ENCODE assay signal across 8 cellular contexts in genomic region chr7:139358541-139359365, GRCh38. TPM values are rescaled to one million over a fixed set of nuclear protein-coding genes. Genes with fewer than 3 reads are reported as not detected.
A peak's percentile ranks its signal among the peaks of the same experiment; 100 is the strongest.
DNase-seq lines count a peak whose midpoint lies in the region; ATAC-seq and TF ChIP-seq lines count a peak whose summit lies in the region.

No MANE protein-coding gene starts in this region.

- H3K4me3 Mint-ChIP-seq in activated naive CD4-positive, alpha-beta T cell treated with anti-CD3 and anti-CD28 coated beads for 36 hours = peak overlapping the region; percentile 93

- peaks cover 21% of the 10 kb centered on the region for H3K36me3 Mint-ChIP-seq in activated naive CD4-positive, alpha-beta T cell treated with anti-CD3 and anti-CD28 coated beads for 36 hours (ENCODE audit: low read depth)

- peak overlapping the region; percentile 90 for H3K4me3 ChIP-seq in OCI-LY7 (ENCODE audit: low read depth, low read length, poor library complexity, severe bottlenecking)
- peak overlapping the region; percentile 79 to 100 (median 92) for H3K4me3 ChIP-seq in heart left ventricle
- H3K4me3 ChIP-seq in retinal pigment epithelial cell (ENCODE audit: low read length) = peak overlapping the region; percentile 96

- no peaks in the 10 kb centered on the region for H3K27me3 ChIP-seq in heart left ventricle

- H2AFZ ChIP-seq in OCI-LY7 (ENCODE audit: low read length) = peak overlapping the region; percentile 50

- CTCF ChIA-PET in OCI-LY7 (lab: Charles Lee; ENCODE audit: unreplicated experiment) = no interaction called here
- CTCF ChIA-PET in activated naive CD4-positive, alpha-beta T cell treated with anti-CD3 and anti-CD28 coated beads for 36 hours (lab: Charles Lee) = no interaction called here

- peak overlapping the region; percentile 98 for H3K27ac Mint-ChIP-seq in activated naive CD4-positive, alpha-beta T cell treated with anti-CD3 and anti-CD28 coated beads for 36 hours

- ATAC-seq in HG02973 (IDR thresholded peaks at IDR 0.05; ENCODE audit: unreplicated experiment) (peak; percentile 14), heart left ventricle (peak in 3 of 4 donors; percentile 2 to 24 (median 5)), HG03565 (IDR thresholded peaks at IDR 0.05; ENCODE audit: unreplicated experiment) (no peak)

- peak overlapping the region; percentile 73 for H3K4me2 ChIP-seq in OCI-LY7 (ENCODE audit: low read length)

- H3K4me1 Mint-ChIP-seq in activated naive CD4-positive, alpha-beta T cell treated with anti-CD3 and anti-CD28 coated beads for 36 hours (ENCODE audit: low read depth) = peaks cover 27% of the 10 kb centered on the region

- H3K27ac ChIP-seq in OCI-LY7 (ENCODE audit: low read depth, low read length, poor library complexity, severe bottlenecking) = peak overlapping the region; percentile 93
- peak overlapping the region; percentile 95 to 100 (median 99) for H3K27ac ChIP-seq in heart left ventricle

- BruUV-seq in OCI-LY7 (replicated peaks; lab: Mats Ljungman, UMichigan) = TSS peak; percentile 93

- POLR2A ChIA-PET in OCI-LY7 (lab: Charles Lee) = interaction anchor here (0.7 kb wide), 1 partner anchor 22 kb away, joined by 3 read pairs; no protein-coding TSS in a partner anchor

- H3K9me2 ChIP-seq in OCI-LY7 (ENCODE audit: insufficient read depth, low read length) = no peaks in the 10 kb centered on the region

- H3K9me3 ChIP-seq in OCI-LY7 (ENCODE audit: low read length) (no peaks in the 10 kb centered on the region), heart left ventricle (no peaks in the 10 kb centered on the region)

- no peaks in the 10 kb centered on the region for H3K9me3 Mint-ChIP-seq in activated naive CD4-positive, alpha-beta T cell treated with anti-CD3 and anti-CD28 coated beads for 36 hours

- peaks cover 30% of the 10 kb centered on the region for H3K4me1 ChIP-seq in OCI-LY7 (ENCODE audit: insufficient read depth, low read length, poor library complexity, severe bottlenecking)
- H3K4me1 ChIP-seq in heart left ventricle = peaks cover 5 to 42% (median 30%) of the 10 kb centered on the region in 12 donors

- peaks cover 54% of the 10 kb centered on the region for H3K79me2 ChIP-seq in OCI-LY7 (ENCODE audit: insufficient read depth, low read depth, low read length)

- no peak for TF ChIP-seq POLR2A in heart left ventricle (IDR thresholded peaks at IDR 0.05)

- intact Hi-C loops in OCI-LY7 (cut with micrococcal nuclease; ENCODE audit: unreplicated experiment) = loop anchor here (1.0 to 10.0 kb wide), 4 partner anchors 18 to 1316 kb away; partner anchors contain the start of genes ADCK2 and ZC3HAV1
- intact Hi-C loops in activated naive CD4-positive, alpha-beta T cell treated with anti-CD3 and anti-CD28 coated beads for 36 hours (cut with micrococcal nuclease) = loop anchor here (1.0 to 5.0 kb wide), 4 partner anchors 18 to 869 kb away; partner anchors contain the start of gene ZC3HAV1
- intact Hi-C loops in heart left ventricle (cut with DNase I) = loop anchor here in 9 of 10 donors (1.0 to 2.0 kb wide), 3 partner anchors 17 to 18 kb away; partner anchors contain the start of gene FMC1 (in 6 of the 9)

- H3K36me3 ChIP-seq in OCI-LY7 (ENCODE audit: insufficient read depth, low read length) (peaks cover 26% of the 10 kb centered on the region), heart left ventricle (peaks cover 0 to 10% (median 6%) of the 10 kb centered on the region in 9 donors)

- TF ChIP-seq CTCF in OCI-LY7 (conservative IDR thresholded peaks at IDR 0.05; ENCODE audit: low read length) (no peak), heart left ventricle (IDR thresholded peaks at IDR 0.05) (no peak), retinal pigment epithelial cell (conservative IDR thresholded peaks at IDR 0.05; ENCODE audit: low read depth, low read length) (no peak)

- DNase-seq in NCI-H82 (lab: John Stamatoyannopoulos, UW) = peak; percentile 80
- no peak for DNase-seq in NCI-H82 treated with DMSO at 0.1 percent for 48 hours (lab: John Stamatoyannopoulos, UW; ENCODE audit: unreplicated experiment)
- peak; percentile 65 for DNase-seq in OCI-LY7 (ENCODE audit: low spot score)
- DNase-seq in activated naive CD4-positive, alpha-beta T cell treated with anti-CD3 and anti-CD28 coated beads for 36 hours = peak; percentile 69
- no peak for DNase-seq in heart left ventricle
- DNase-seq in retinal pigment epithelial cell (ENCODE audit: low read depth) = peak; percentile 19

- WGBS in heart left ventricle, 4 donors = 2 to 8% (median 5%) methylated on average over 27 to 39 of the region's 39 CpGs

- H4K20me1 ChIP-seq in OCI-LY7 (ENCODE audit: insufficient read depth, low read length) = peaks cover 26% of the 10 kb centered on the region

- H3K27me3 Mint-ChIP-seq in activated naive CD4-positive, alpha-beta T cell treated with anti-CD3 and anti-CD28 coated beads for 36 hours (ENCODE audit: low read depth) = no peaks in the 10 kb centered on the region

RNA-seq across cellular contexts. Expression of gene LUC7L2, which starts 0.9 kb away (rescaled TPM):
- 79.6 and 94.9 TPM in 2 replicates for total RNA-seq in OCI-LY7 (2014; rRNA removed; shearing (Covaris generic))
- total RNA-seq in OCI-LY7 (2022) (143 and 163 TPM in 2 replicates), heart left ventricle (10 to 100 TPM; 29.4 to 55.4 (median 46.3) TPM)
- total RNA-seq in activated naive CD4-positive, alpha-beta T cell treated with anti-CD3 and anti-CD28 coated beads for 36 hours = 100 to 1,000 TPM; 132 to 138 TPM
- polyA plus RNA-seq in heart left ventricle = 10 to 100 TPM; 29.8 to 39.3 TPM

RNA-seq across cellular contexts. Expression of gene FMC1, which starts 17.6 kb away (rescaled TPM):
- 7.2 and 19.5 TPM in 2 replicates for total RNA-seq in OCI-LY7 (2014; rRNA removed; shearing (Covaris generic))
- total RNA-seq in OCI-LY7 (2022) (15.1 and 18.4 TPM in 2 replicates), heart left ventricle (10 to 100 TPM; 19.0 to 60.0 (median 33.8) TPM)
- total RNA-seq in activated naive CD4-positive, alpha-beta T cell treated with anti-CD3 and anti-CD28 coated beads for 36 hours = 10 to 100 TPM in 1 of 2 experiments, 1 to 10 TPM in 1; 7.1 to 10.6 TPM
- 10 to 100 TPM; 21.8 to 95.7 TPM for polyA plus RNA-seq in heart left ventricle

Comparison
In these comparisons a context has a peak if more than half of its experiments do, and no peak if none do; other contexts are left out.
1. DNase-seq: peak in NCI-H82 (single experiment), OCI-LY7 (single experiment), activated naive CD4-positive, alpha-beta T cell treated with anti-CD3 and anti-CD28 coated beads for 36 hours (single experiment) and retinal pigment epithelial cell (single experiment); none in NCI-H82 treated with DMSO at 0.1 percent for 48 hours (single experiment) and heart left ventricle (0 of 5).
2. Peak in every context shown above with its lines, with median percentiles within 50 percentile points of each other: H3K4me3 ChIP-seq.